ENCODE assay signal across 1 cellular context in the genomic region with DNA sequence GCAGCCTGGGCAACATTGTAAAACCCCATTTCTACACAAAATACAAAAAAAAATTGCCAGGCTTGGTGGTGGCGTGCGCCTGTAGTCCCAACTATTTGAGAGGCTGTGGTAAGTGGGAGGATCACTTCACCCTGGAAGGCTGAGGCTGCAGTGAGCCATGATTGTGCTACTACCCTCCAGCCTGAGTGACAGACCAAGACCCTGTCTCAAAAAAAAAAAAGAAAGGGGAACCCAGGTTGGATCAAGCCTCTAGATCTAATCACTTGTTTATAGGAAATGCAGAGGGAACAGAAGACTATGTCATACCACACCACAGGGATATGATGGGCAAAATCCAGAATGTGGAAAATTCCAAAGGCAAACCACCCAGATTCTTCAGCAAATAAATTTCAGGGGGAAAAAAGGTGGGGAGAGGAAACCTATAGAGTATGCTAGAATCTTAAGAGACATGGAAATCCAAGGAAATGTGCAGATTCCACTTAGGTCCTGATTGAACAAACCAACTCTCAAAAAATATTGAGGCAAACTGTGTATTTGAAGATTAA.
TF ChIP-seq lines count a peak whose summit lies in the region.

No MANE protein-coding gene starts in this region.

TF ChIP-seq in GM12878, 131 proteins besides CTCF, POLR2A, EP300 and RAD21:
- peak; percentile 30; the same call in 1 of the 2 replicates for TF ChIP-seq PKNOX1 (IDR thresholded peaks at IDR 0.05)
- TF ChIP-seq SREBF2 (IDR thresholded peaks at IDR 0.05; ENCODE audit: low read length): no peak
- no peak for TF ChIP-seq BCL3 (IDR thresholded peaks at IDR 0.05; ENCODE audit: borderline replicate concordance, insufficient read depth, low read depth, low read length, poor library complexity, severe bottlenecking)
